In the genomic region with DNA sequence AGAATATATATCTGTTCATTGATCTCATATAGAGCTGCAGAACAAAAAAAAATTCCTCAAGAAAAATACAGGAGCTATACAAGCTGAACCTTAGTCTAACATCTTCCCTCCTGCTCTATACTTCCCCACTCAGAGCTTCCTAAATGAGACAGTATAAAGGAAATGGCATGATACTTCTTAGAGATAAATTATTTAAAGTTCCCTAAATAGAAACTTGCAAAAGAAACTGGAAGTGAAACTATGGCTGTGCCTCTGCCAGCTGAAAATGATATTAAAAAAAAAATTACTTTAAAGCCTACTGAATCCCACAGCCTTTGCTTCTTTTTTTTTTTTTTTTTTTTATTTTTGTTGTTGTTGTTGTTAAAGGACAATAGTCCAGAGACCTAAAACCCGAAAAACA, we compare ENCODE assay signal across 10 cellular contexts. TPM values are rescaled to one million over a fixed set of nuclear protein-coding genes. Genes with fewer than 3 reads are reported as not detected.
DNase-seq lines count a peak whose midpoint lies in the region; ATAC-seq and TF ChIP-seq lines count a peak whose summit lies in the region.
"Had no signal": no experiment of that assay in that cellular context is flagged by ENCODE, and none has a peak within 500 bp of the region (broad histone marks: within the 10 kb centered on the region; RNA-seq: fewer than 3 reads in every experiment).

No MANE protein-coding gene starts in this region.

- H3K27me3 ChIP-seq in heart right ventricle = no peaks in the 10 kb centered on the region

- H3K27me3 Mint-ChIP-seq in activated CD8-positive, alpha-beta memory T cell treated with anti-CD3 and anti-CD28 coated beads, Interleukin-2, amount 10 ng/mL, durations not matched to agents 7 days and 5 days = no peaks in the 10 kb centered on the region
- H3K27me3 Mint-ChIP-seq in stimulated activated naive B cell treated with anti-CD40 and anti-IgM and Interleukin-4, amounts not matched to agents 10 μg/mL and 1 μg/mL and 100 μg/mL, for 72 hours = no peaks in the 10 kb centered on the region

- peak overlapping the region in 6 of 10 donors; percentile 2 to 65 (median 35) for H3K27ac ChIP-seq in heart right ventricle

- intact Hi-C loops in heart right ventricle (cut with DNase I) = loop anchor here in 2 of 10 donors (5.0 to 10.0 kb wide), 2 partner anchors 354 to 356 kb away; no protein-coding TSS in a partner anchor

- H3K4me3 ChIP-seq in heart right ventricle = no peak overlapping the region

- peaks cover 0 to 5% (median 0%) of the 10 kb centered on the region in 11 donors for H3K9me3 ChIP-seq in heart right ventricle

- H3K9me3 Mint-ChIP-seq in activated CD8-positive, alpha-beta memory T cell treated with anti-CD3 and anti-CD28 coated beads, Interleukin-2, amount 10 ng/mL, durations not matched to agents 7 days and 5 days (ENCODE audit: low read depth) = no peaks in the 10 kb centered on the region
- no peaks in the 10 kb centered on the region for H3K9me3 Mint-ChIP-seq in stimulated activated naive B cell treated with anti-CD40 and anti-IgM and Interleukin-4, amounts not matched to agents 10 μg/mL and 1 μg/mL and 100 μg/mL, for 72 hours

- H3K4me3 Mint-ChIP-seq in activated CD8-positive, alpha-beta memory T cell treated with anti-CD3 and anti-CD28 coated beads, Interleukin-2, amount 10 ng/mL, durations not matched to agents 7 days and 5 days = peak overlapping the region; percentile 31
- H3K4me3 Mint-ChIP-seq in stimulated activated naive B cell treated with anti-CD40 and anti-IgM and Interleukin-4, amounts not matched to agents 10 μg/mL and 1 μg/mL and 100 μg/mL, for 72 hours = peak overlapping the region; percentile 21 to 22

- CTCF ChIA-PET in activated CD8-positive, alpha-beta memory T cell treated with anti-CD3 and anti-CD28 coated beads, Interleukin-2, amount 10 ng/mL, durations not matched to agents 7 days and 5 days (lab: Charles Lee) = interaction anchor here (0.6 to 9.0 kb wide), 8 partner anchors 9 to 439 kb away, joined by 3 to 138 read pairs (median 3); no protein-coding TSS in a partner anchor

- H3K4me1 Mint-ChIP-seq in activated CD8-positive, alpha-beta memory T cell treated with anti-CD3 and anti-CD28 coated beads, Interleukin-2, amount 10 ng/mL, durations not matched to agents 7 days and 5 days = peaks cover 35% of the 10 kb centered on the region
- H3K4me1 Mint-ChIP-seq in stimulated activated naive B cell treated with anti-CD40 and anti-IgM and Interleukin-4, amounts not matched to agents 10 μg/mL and 1 μg/mL and 100 μg/mL, for 72 hours = peaks cover 21 to 42% of the 10 kb centered on the region in 2 donors

- H3K36me3 ChIP-seq in heart right ventricle = peaks cover 0 to 31% (median 22%) of the 10 kb centered on the region in 9 donors

- H3K27ac Mint-ChIP-seq in activated CD8-positive, alpha-beta memory T cell treated with anti-CD3 and anti-CD28 coated beads, Interleukin-2, amount 10 ng/mL, durations not matched to agents 7 days and 5 days = peak overlapping the region; percentile 58
- peak overlapping the region; percentile 14 for H3K27ac Mint-ChIP-seq in stimulated activated naive B cell treated with anti-CD40 and anti-IgM and Interleukin-4, amounts not matched to agents 10 μg/mL and 1 μg/mL and 100 μg/mL, for 72 hours

- peaks cover 0 to 55% (median 22%) of the 10 kb centered on the region in 9 donors for H3K4me1 ChIP-seq in heart right ventricle

- ATAC-seq in activated CD8-positive, alpha-beta memory T cell treated with anti-CD3 and anti-CD28 coated beads, Interleukin-2, amount 10 ng/mL, durations not matched to agents 7 days and 5 days = peak; percentile 69
- ATAC-seq in heart right ventricle (peak in 6 of 8 donors; percentile 35 to 65 (median 43)), GM21786 (IDR thresholded peaks at IDR 0.05; ENCODE audit: unreplicated experiment) (no peak)
- peak; percentile 57 for ATAC-seq in stimulated activated naive B cell treated with anti-CD40 and anti-IgM and Interleukin-4, amounts not matched to agents 10 μg/mL and 1 μg/mL and 100 μg/mL, for 72 hours (replicated peaks)
- ATAC-seq: left colon had no signal

- TF ChIP-seq CTCF in heart right ventricle (IDR thresholded peaks at IDR 0.05) = no peak

- DNase-seq in activated CD8-positive, alpha-beta memory T cell treated with anti-CD3 and anti-CD28 coated beads, Interleukin-2, amount 10 ng/mL, durations not matched to agents 7 days and 5 days = no peak
- no peak for DNase-seq in activated CD8-positive, alpha-beta memory T cell treated with anti-CD3 and anti-CD28 coated beads for 24 hours
- DNase-seq in SKM-1 (lab: John Stamatoyannopoulos, UW; ENCODE audit: unreplicated experiment) (peak; percentile 1), heart right ventricle (no peak), cerebellar nuclear complex (lab: John Stamatoyannopoulos, UW) (no peak)
- no peak for DNase-seq in stimulated activated naive B cell treated with anti-CD40 and anti-IgM and Interleukin-4, amounts not matched to agents 10 μg/mL and 1 μg/mL and 100 μg/mL, for 72 hours
- DNase-seq in stimulated activated naive CD4-positive, alpha-beta T cell treated with Interleukin-2 at 50 U/mL for 16 hours (lab: John Stamatoyannopoulos, UW) = no peak
- DNase-seq: left colon, NCI-H2081 treated with DMSO at 0.1 percent for 48 hours had no signal

- 35 to 56% methylated on average over 1 of the region's 1 CpG for WGBS in heart right ventricle, 2 donors

- H3K36me3 Mint-ChIP-seq in activated CD8-positive, alpha-beta memory T cell treated with anti-CD3 and anti-CD28 coated beads, Interleukin-2, amount 10 ng/mL, durations not matched to agents 7 days and 5 days = peaks cover 27% of the 10 kb centered on the region
- peaks cover 20 to 44% of the 10 kb centered on the region in 2 donors for H3K36me3 Mint-ChIP-seq in stimulated activated naive B cell treated with anti-CD40 and anti-IgM and Interleukin-4, amounts not matched to agents 10 μg/mL and 1 μg/mL and 100 μg/mL, for 72 hours

RNA-seq across cellular contexts. Expression of a gene that starts 11.6 kb away (rescaled TPM):
- 10 to 100 TPM; 83.0 to 86.4 TPM for total RNA-seq in activated CD8-positive, alpha-beta memory T cell treated with anti-CD3 and anti-CD28 coated beads, Interleukin-2, amount 10 ng/mL, durations not matched to agents 7 days and 5 days
- total RNA-seq in heart right ventricle = 100 to 1,000 TPM in 9 of 10 donors, 10 to 100 TPM in 1; 97.8 to 138 (median 115) TPM
- 10 to 100 TPM; 26.9 to 51.3 TPM for polyA plus RNA-seq in heart right ventricle

RNA-seq across cellular contexts. Expression of a gene that starts 37.9 kb away (rescaled TPM):
- total RNA-seq in activated CD8-positive, alpha-beta memory T cell treated with anti-CD3 and anti-CD28 coated beads, Interleukin-2, amount 10 ng/mL, durations not matched to agents 7 days and 5 days = 100 to 1,000 TPM; 129 to 166 TPM
- 100 to 1,000 TPM; 219 to 366 (median 294) TPM for total RNA-seq in heart right ventricle
- polyA plus RNA-seq in heart right ventricle = 100 to 1,000 TPM in 1 of 2 donors, 10 to 100 TPM in 1; 29.1 to 196 TPM
